In the genomic region with DNA sequence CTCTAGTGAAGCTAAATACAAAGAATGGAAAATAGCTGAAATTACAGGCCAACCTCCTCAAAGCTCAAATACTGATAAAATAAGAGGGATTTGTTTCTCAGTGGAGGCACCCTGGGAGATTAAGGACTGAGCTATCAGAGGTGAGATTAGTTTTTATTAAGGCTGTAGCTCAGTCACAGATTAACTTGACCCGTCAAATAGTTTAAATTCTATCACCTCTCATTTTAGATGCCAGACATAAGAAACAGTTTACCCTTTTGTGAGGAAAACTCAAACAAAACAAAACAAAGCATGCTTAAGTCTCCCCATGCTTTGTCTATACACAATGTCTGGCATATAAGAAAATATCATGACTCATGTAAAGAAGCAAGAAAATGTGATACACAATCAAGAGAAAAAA, we compare ENCODE assay signal across 17 cellular contexts.
"Had no signal": no experiment of that assay in that cellular context is flagged by ENCODE, and none has a peak within 500 bp of the region (broad histone marks: within the 10 kb centered on the region; RNA-seq: fewer than 3 reads in every experiment).

No MANE protein-coding gene starts in this region.

- ATAC-seq: foreskin keratinocyte; heart left ventricle; right cardiac atrium; stimulated activated naive B cell treated with anti-CD40 and anti-IgM and Interleukin-4, amounts not matched to agents 10 μg/mL and 1 μg/mL and 100 μg/mL, for 72 hours had no signal

- H3K27ac Mint-ChIP-seq: activated CD4-positive, alpha-beta memory T cell treated with anti-CD3 and anti-CD28 coated beads, Interleukin-2, amount 10 ng/mL, durations not matched to agents 7 days and 5 days; activated naive CD8-positive, alpha-beta T cell treated with anti-CD3 and anti-CD28 coated beads, Interleukin-2, amount 10 ng/mL, durations not matched to agents 7 days and 5 days; dendritic cell treated with granulocyte-macrophage colony-stimulating factor and Interleukin-4, amounts not matched to agents 40 ng/mL and 50 ng/mL, for 4 days; mesothelial cell of epicardium; stimulated activated naive B cell treated with anti-CD40 and anti-IgM and Interleukin-4, amounts not matched to agents 10 μg/mL and 1 μg/mL and 100 μg/mL, for 72 hours had no signal

- H3K4me1 ChIP-seq: ascending aorta, esophagus muscularis mucosa, foreskin keratinocyte, heart left ventricle, transverse colon had no signal

- H3K27me3 Mint-ChIP-seq: activated CD4-positive, alpha-beta memory T cell treated with anti-CD3 and anti-CD28 coated beads, Interleukin-2, amount 10 ng/mL, durations not matched to agents 7 days and 5 days; activated naive CD8-positive, alpha-beta T cell treated with anti-CD3 and anti-CD28 coated beads, Interleukin-2, amount 10 ng/mL, durations not matched to agents 7 days and 5 days; central memory CD8-positive, alpha-beta T cell; dendritic cell treated with granulocyte-macrophage colony-stimulating factor and Interleukin-4, amounts not matched to agents 40 ng/mL and 50 ng/mL, for 4 days; stimulated activated naive B cell treated with anti-CD40 and anti-IgM and Interleukin-4, amounts not matched to agents 10 μg/mL and 1 μg/mL and 100 μg/mL, for 72 hours had no signal

- H3K9me3 ChIP-seq: transverse colon had no signal

- H3K27me3 ChIP-seq: ascending aorta, esophagus muscularis mucosa, foreskin keratinocyte, heart left ventricle, transverse colon had no signal

- DNase-seq: activated CD4-positive, alpha-beta memory T cell treated with anti-CD3 and anti-CD28 coated beads, Interleukin-2, amount 10 ng/mL, durations not matched to agents 7 days and 5 days; activated gamma-delta T cell treated with Interleukin-2 at 50 U/mL for 16 hours; activated naive CD8-positive, alpha-beta T cell treated with anti-CD3 and anti-CD28 coated beads, Interleukin-2, amount 10 ng/mL, durations not matched to agents 7 days and 5 days; activated T-cell treated with anti-CD3 and anti-CD28 coated beads, Interleukin-2, amount 50 U/mL, for 48 hours; foreskin keratinocyte; heart left ventricle; right cardiac atrium; stimulated activated CD4-positive, alpha-beta T cell treated with anti-CD3 and anti-CD28 coated beads, Interleukin-2, amount 100 ng/mL, for 24 hours; stimulated activated naive B cell treated with anti-CD40 and anti-IgM and Interleukin-4, amounts not matched to agents 10 μg/mL and 1 μg/mL and 100 μg/mL, for 72 hours; T-helper 9 cell; transverse colon had no signal

- H3K4me3 Mint-ChIP-seq: activated CD4-positive, alpha-beta memory T cell treated with anti-CD3 and anti-CD28 coated beads, Interleukin-2, amount 10 ng/mL, durations not matched to agents 7 days and 5 days; activated naive CD8-positive, alpha-beta T cell treated with anti-CD3 and anti-CD28 coated beads, Interleukin-2, amount 10 ng/mL, durations not matched to agents 7 days and 5 days; central memory CD8-positive, alpha-beta T cell; dendritic cell treated with granulocyte-macrophage colony-stimulating factor and Interleukin-4, amounts not matched to agents 40 ng/mL and 50 ng/mL, for 4 days; mesothelial cell of epicardium; stimulated activated naive B cell treated with anti-CD40 and anti-IgM and Interleukin-4, amounts not matched to agents 10 μg/mL and 1 μg/mL and 100 μg/mL, for 72 hours had no signal

- H3K4me3 ChIP-seq: ascending aorta, esophagus muscularis mucosa, heart left ventricle, transverse colon had no signal

- H3K27ac ChIP-seq: ascending aorta, esophagus muscularis mucosa, foreskin keratinocyte, heart left ventricle, transverse colon, VCaP had no signal

- H3K36me3 ChIP-seq: ascending aorta, esophagus muscularis mucosa, heart left ventricle, transverse colon had no signal

- H3K4me1 Mint-ChIP-seq: activated CD4-positive, alpha-beta memory T cell treated with anti-CD3 and anti-CD28 coated beads, Interleukin-2, amount 10 ng/mL, durations not matched to agents 7 days and 5 days; activated naive CD8-positive, alpha-beta T cell treated with anti-CD3 and anti-CD28 coated beads, Interleukin-2, amount 10 ng/mL, durations not matched to agents 7 days and 5 days; central memory CD8-positive, alpha-beta T cell; stimulated activated naive B cell treated with anti-CD40 and anti-IgM and Interleukin-4, amounts not matched to agents 10 μg/mL and 1 μg/mL and 100 μg/mL, for 72 hours had no signal

- H3K9me3 Mint-ChIP-seq: activated CD4-positive, alpha-beta memory T cell treated with anti-CD3 and anti-CD28 coated beads, Interleukin-2, amount 10 ng/mL, durations not matched to agents 7 days and 5 days had no signal
